In genomic region chr9:36160121-36160520, GRCh38 we compare ENCODE assay signal across 4 cellular contexts. TPM values are rescaled to one million over a fixed set of nuclear protein-coding genes. Genes with fewer than 3 reads are reported as not detected.
"Had no signal": no experiment of that assay in that cellular context is flagged by ENCODE, and none has a peak within 500 bp of the region (broad histone marks: within the 10 kb centered on the region; RNA-seq: fewer than 3 reads in every experiment).

No MANE protein-coding gene starts in this region.

RNA-seq across cellular contexts. Expression of gene CCIN, which starts 9.1 kb away (rescaled TPM):
- total RNA-seq: frontal cortex, sciatic nerve had no signal
- polyA plus RNA-seq: cardiac muscle cell, neural cell had no signal
